ENCODE assay signal across 8 cellular contexts in the genomic region with DNA sequence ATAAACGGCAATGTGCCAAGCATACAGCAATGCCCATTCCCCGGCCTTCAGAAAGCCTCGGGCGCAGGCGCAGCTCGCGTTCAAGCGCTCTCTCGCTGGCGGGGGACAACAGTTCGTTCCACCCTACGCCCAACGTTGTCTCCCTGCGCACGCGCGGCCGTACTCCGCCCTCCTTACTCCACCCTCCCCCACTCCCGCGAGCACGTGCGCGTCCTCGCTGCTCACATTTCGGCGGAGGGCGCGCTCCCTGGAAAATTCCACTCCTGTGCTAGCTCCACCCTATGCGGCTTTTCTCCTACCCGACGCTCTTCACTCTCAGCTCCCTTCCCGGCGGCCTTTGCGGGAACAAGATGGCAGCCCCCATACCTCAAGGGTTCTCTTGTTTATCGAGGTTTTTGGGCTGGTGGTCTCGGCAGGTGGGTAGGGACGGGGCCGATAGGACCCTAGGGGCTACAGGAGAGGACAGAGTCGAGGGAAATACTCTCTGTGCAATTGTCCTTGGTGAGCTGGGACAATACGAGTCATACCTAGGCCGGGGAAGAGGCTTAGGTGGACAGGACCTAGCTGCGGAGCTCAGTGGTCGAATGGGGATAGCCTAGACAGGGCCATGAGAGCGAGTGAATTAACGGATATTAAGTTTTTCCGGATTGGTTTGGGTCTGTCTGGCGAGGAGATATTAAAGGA. TPM values are rescaled to one million over a fixed set of nuclear protein-coding genes. Genes with fewer than 3 reads are reported as not detected.
DNase-seq lines count a peak whose midpoint lies in the region; ATAC-seq and TF ChIP-seq lines count a peak whose summit lies in the region.
"Not testable (repeated sequence)": the region's sequence is repeated elsewhere in the genome, so short reads cannot be mapped to it uniquely, and the experiment has no call there.

A gene (plus strand): TSS at position 335 of the 684 bp plus-strand sequence. CDS start 16 bp downstream, at position 351.

- POLR2A ChIA-PET in activated CD4-positive, alpha-beta T cell treated with anti-CD3 and anti-CD28 coated beads, Interleukin-2, amount 10 ng/mL, durations not matched to agents 7 days and 5 days (lab: Charles Lee) = not testable (repeated sequence)

- peaks cover 0 to 16% (median 5%) of the 10 kb centered on the region in 11 experiments; a peak in 9 of 22 replicates for H3K36me3 ChIP-seq in BLaER1 treated with 17β-estradiol and CSF1 and Interleukin-3, amounts not matched to agents 10 nM and 100 nM

- peak within 1 kb of the TSS; percentile 56 to 74 (median 67) for H3K4me3 ChIP-seq in BLaER1 treated with 17β-estradiol and CSF1 and Interleukin-3, amounts not matched to agents 10 nM and 100 nM
- peak within 1 kb of the TSS; percentile 73 for H3K4me3 ChIP-seq in coronary artery

- peak within 1 kb of the TSS; percentile 97 for H3K27ac Mint-ChIP-seq in activated CD4-positive, alpha-beta T cell treated with anti-CD3 and anti-CD28 coated beads, Interleukin-2, amount 10 ng/mL, durations not matched to agents 7 days and 5 days

- H3K9ac ChIP-seq in BLaER1 treated with 17β-estradiol and CSF1 and Interleukin-3, amounts not matched to agents 10 nM and 100 nM = peak within 1 kb of the TSS; percentile 71 to 81 (median 79)

- not testable (repeated sequence) for H4K20me1 ChIP-seq in BLaER1 treated with 17β-estradiol and CSF1 and Interleukin-3, amounts not matched to agents 10 nM and 100 nM

- H3K9me3 Mint-ChIP-seq in activated CD4-positive, alpha-beta T cell treated with anti-CD3 and anti-CD28 coated beads, Interleukin-2, amount 10 ng/mL, durations not matched to agents 7 days and 5 days = not testable (repeated sequence)

- not testable (repeated sequence) for H3K9me3 ChIP-seq in BLaER1 treated with 17β-estradiol and CSF1 and Interleukin-3, amounts not matched to agents 10 nM and 100 nM (replicated peaks in 1 of 11)

- intact Hi-C loops in left colon (cut with DNase I, micrococcal nuclease) = not testable (repeated sequence)

- not testable (repeated sequence) for H3K4me1 ChIP-seq in BLaER1 treated with 17β-estradiol and CSF1 and Interleukin-3, amounts not matched to agents 10 nM and 100 nM

- peak; percentile 99 for DNase-seq in NCI-H69 (lab: John Stamatoyannopoulos, UW)
- peak; percentile 96 for DNase-seq in activated CD4-positive, alpha-beta T cell treated with anti-CD3 and anti-CD28 coated beads, Interleukin-2, amount 10 ng/mL, durations not matched to agents 7 days and 5 days
- peak; percentile 97 for DNase-seq in coronary artery (ENCODE audit: low spot score)
- DNase-seq in left colon = peak; percentile 97
- DNase-seq in stimulated activated CD4-positive, alpha-beta T cell treated with anti-CD3 and anti-CD28 coated beads, Interleukin-1b, Interleukin-23, amount 100 ng/mL, for 4 hours (ENCODE audit: low read depth in 2 of 2) = peak; percentile 94 to 96

- peak within 1 kb of the TSS; percentile 54 to 80 (median 75); a peak in 21 of 22 replicates for H3K27ac ChIP-seq in BLaER1 treated with 17β-estradiol and CSF1 and Interleukin-3, amounts not matched to agents 10 nM and 100 nM
- H3K27ac ChIP-seq in coronary artery = peak within 1 kb of the TSS in 1 of 2 donors; percentile 69

- peak within 1 kb of the TSS; percentile 64 to 81 (median 72) for H3K4me2 ChIP-seq in BLaER1 treated with 17β-estradiol and CSF1 and Interleukin-3, amounts not matched to agents 10 nM and 100 nM

- CTCF ChIA-PET in activated CD4-positive, alpha-beta T cell treated with anti-CD3 and anti-CD28 coated beads, Interleukin-2, amount 10 ng/mL, durations not matched to agents 7 days and 5 days (lab: Charles Lee) = interaction anchor here (0.6 to 0.9 kb wide), 2 partner anchors 9 to 25 kb away, joined by 3 read pairs; no protein-coding TSS in a partner anchor

- H3K27me3 ChIP-seq in BLaER1 treated with 17β-estradiol and CSF1 and Interleukin-3, amounts not matched to agents 10 nM and 100 nM = not testable (repeated sequence)

- TF ChIP-seq CTCF in coronary artery (IDR thresholded peaks at IDR 0.05) = not testable (repeated sequence)

- H3K27me3 Mint-ChIP-seq in activated CD4-positive, alpha-beta T cell treated with anti-CD3 and anti-CD28 coated beads, Interleukin-2, amount 10 ng/mL, durations not matched to agents 7 days and 5 days = not testable (repeated sequence)

- ATAC-seq in GM19372 (IDR thresholded peaks at IDR 0.05; ENCODE audit: low read depth, unreplicated experiment) (peak; percentile 94), HG03521 (IDR thresholded peaks at IDR 0.05; ENCODE audit: unreplicated experiment) (peak; percentile 91), left colon (peak; percentile 96)

- peaks cover 15% of the 10 kb centered on the region for H3K4me1 Mint-ChIP-seq in activated CD4-positive, alpha-beta T cell treated with anti-CD3 and anti-CD28 coated beads, Interleukin-2, amount 10 ng/mL, durations not matched to agents 7 days and 5 days

- not testable (repeated sequence) for H3K36me3 Mint-ChIP-seq in activated CD4-positive, alpha-beta T cell treated with anti-CD3 and anti-CD28 coated beads, Interleukin-2, amount 10 ng/mL, durations not matched to agents 7 days and 5 days (ENCODE audit: low read depth)

- H3K4me3 Mint-ChIP-seq in activated CD4-positive, alpha-beta T cell treated with anti-CD3 and anti-CD28 coated beads, Interleukin-2, amount 10 ng/mL, durations not matched to agents 7 days and 5 days = peak within 1 kb of the TSS; percentile 90

RNA-seq across cellular contexts. Expression of the gene that starts here (rescaled TPM):
- total RNA-seq in activated CD4-positive, alpha-beta T cell treated with anti-CD3 and anti-CD28 coated beads, Interleukin-2, amount 10 ng/mL, durations not matched to agents 7 days and 5 days = 10 to 100 TPM; 28.4 to 30.6 TPM
- total RNA-seq in left colon = 10 to 100 TPM; 28.3 to 28.6 TPM
